Comparison of ENCODE assay signal across 10 cellular contexts in genomic region chr20:23551383-23551782, GRCh38. TPM values are rescaled to one million over a fixed set of nuclear protein-coding genes. Genes with fewer than 3 reads are reported as not detected.
"Had no signal": no experiment of that assay in that cellular context is flagged by ENCODE, and none has a peak within 500 bp of the region (broad histone marks: within the 10 kb centered on the region; RNA-seq: fewer than 3 reads in every experiment).

No MANE protein-coding gene starts in this region.

- ATAC-seq: K562 had no signal

- DNase-seq: IMR-90, KBM-7, KG1 had no signal

- H3K27ac ChIP-seq: HL-60, KMS-11 had no signal

- H3K4me3 ChIP-seq: K562 had no signal

- H3K4me2 ChIP-seq: KMS-11 had no signal

- H3K27me3 Mint-ChIP-seq: IgD-negative memory B cell had no signal

- FAIRE-seq: HTR-8/SVneo, K562 had no signal

- H3K4me3 Mint-ChIP-seq: IgD-negative memory B cell had no signal

- H3K27ac Mint-ChIP-seq: IgD-negative memory B cell had no signal

- H3K4me1 Mint-ChIP-seq: IgD-negative memory B cell had no signal

- H3K9ac ChIP-seq: KMS-11 had no signal

RNA-seq across cellular contexts. Expression of gene CST9L, which starts 16.9 kb away (rescaled TPM):
- total RNA-seq: HT-29, HT1080, IMR-90, K562 had no signal
- polyA plus RNA-seq: IgD-negative memory B cell, IMR-90, K562 had no signal

RNA-seq across cellular contexts. Expression of gene CST9, which starts 54.3 kb away (rescaled TPM):
- total RNA-seq: HT-29, HT1080, IMR-90, K562 had no signal
- polyA plus RNA-seq: IgD-negative memory B cell, IMR-90, K562 had no signal
